In genomic region chr1:64006276-64007051, GRCh38 we compare ENCODE assay signal across 9 cellular contexts.
A peak's percentile ranks its signal among the peaks of the same experiment; 100 is the strongest.
DNase-seq lines count a peak whose midpoint lies in the region; FAIRE-seq and TF ChIP-seq lines count a peak whose summit lies in the region.
"Had no signal": no experiment of that assay in that cellular context is flagged by ENCODE, and none has a peak within 500 bp of the region (broad histone marks: within the 10 kb centered on the region; RNA-seq: fewer than 3 reads in every experiment).

No MANE protein-coding gene starts in this region.

- H3K79me2 ChIP-seq in keratinocyte (ENCODE audit: control insufficient read depth, insufficient read depth, low read length): no peaks in the 10 kb centered on the region

- intact Hi-C loops in uterus (cut with DNase I; ENCODE audit: low total_unique reads): no loop called here

- dilution Hi-C loops in keratinocyte (cut with MboI; ENCODE audit: extremely low pct_ligation_motif_present, low sequenced_read_pairs): no loop called here

- H3K9ac ChIP-seq in keratinocyte (ENCODE audit: control insufficient read depth, extremely low read depth, insufficient read depth, low read length): no peak overlapping the region

- no peak overlapping the region for H2AFZ ChIP-seq in keratinocyte (ENCODE audit: control insufficient read depth, low read length)

- peak; percentile 99 for FAIRE-seq in keratinocyte (lab: Jason Lieb, UNC)

- DNase-seq in A172 (ENCODE audit: low spot score) (peak; percentile 84), HFF-Myc (ENCODE audit: extremely low read depth, low read depth) (peak; percentile 49), keratinocyte (ENCODE audit: low read depth, low spot score) (no peak), superior temporal gyrus (ENCODE audit: extremely low spot score) (no peak), D341Med (ENCODE audit: low spot score) (no peak), uterus (no peak), NK-92 (lab: John Stamatoyannopoulos, UW; ENCODE audit: unreplicated experiment) (no peak)
- DNase-seq: left cardiac atrium had no signal

- H3K36me3 ChIP-seq in keratinocyte (ENCODE audit: control insufficient read depth in 2 of 2, extremely low read depth in 1 of 2, insufficient read depth in 2 of 2, low read length in 2 of 2) (no peaks in the 10 kb centered on the region), uterus (no peaks in the 10 kb centered on the region)

- peaks cover 25% of the 10 kb centered on the region for H3K4me1 ChIP-seq in keratinocyte (ENCODE audit: control insufficient read depth, extremely low read depth, insufficient read depth, low read length)
- no peaks in the 10 kb centered on the region for H3K4me1 ChIP-seq in uterus

- H3K9me3 ChIP-seq in keratinocyte (ENCODE audit: control insufficient read depth, low read depth, low read length): no peaks in the 10 kb centered on the region
- no peaks in the 10 kb centered on the region for H3K9me3 ChIP-seq in uterus

- TF ChIP-seq CTCF in HFF-Myc (IDR thresholded peaks at IDR 0.05; ENCODE audit: low read depth, low read length, missing control alignments): no peak
- no peak for TF ChIP-seq CTCF in VCaP (conservative IDR thresholded peaks at IDR 0.05)
- no peak for TF ChIP-seq CTCF in keratinocyte (optimal IDR thresholded peaks at IDR 0.05 in 1 of 3, IDR thresholded peaks at IDR 0.05 in 1 of 3, conservative IDR thresholded peaks at IDR 0.05 in 1 of 3; ENCODE audit: extremely low read depth in 1 of 3, insufficient read depth in 2 of 3, low read length in 3 of 3)
- no peak for TF ChIP-seq CTCF in uterus (IDR thresholded peaks at IDR 0.05)

- peak overlapping the region; percentile 90 for H3K27ac ChIP-seq in VCaP
- peak overlapping the region; percentile 38 for H3K27ac ChIP-seq in keratinocyte (ENCODE audit: control insufficient read depth, insufficient read depth, low read length)
- H3K27ac ChIP-seq in uterus: no peak overlapping the region

- no peak for TF ChIP-seq POLR2A in uterus (IDR thresholded peaks at IDR 0.05)

- H3K9me1 ChIP-seq in keratinocyte (ENCODE audit: control insufficient read depth, extremely low read depth, insufficient read depth, low read length): no peaks in the 10 kb centered on the region

- peak overlapping the region; percentile 19 for H3K4me2 ChIP-seq in keratinocyte (ENCODE audit: control insufficient read depth, extremely low read depth, insufficient read depth, low read depth, low read length)

- H3K4me3 ChIP-seq in HFF-Myc (replicated peaks; ENCODE audit: low read depth, low read length) (no peak overlapping the region), keratinocyte (ENCODE audit: control insufficient read depth in 2 of 3, extremely low read depth in 1 of 3, insufficient read depth in 2 of 3, low read depth in 1 of 3, low read length in 3 of 3) (no peak overlapping the region), uterus (no peak overlapping the region)

- H3K27me3 ChIP-seq in keratinocyte (ENCODE audit: control insufficient read depth, extremely low read depth, insufficient read depth, low read length) (no peaks in the 10 kb centered on the region), uterus (no peaks in the 10 kb centered on the region)

- H4K20me1 ChIP-seq in keratinocyte (ENCODE audit: control insufficient read depth, extremely low read depth, insufficient read depth, low read length): no peaks in the 10 kb centered on the region

Comparison
In these comparisons a context has a peak if more than half of its experiments do, and no peak if none do; other contexts are left out.
1. DNase-seq: peak in A172 (single experiment) and HFF-Myc (single experiment); none in keratinocyte (single experiment), superior temporal gyrus (single experiment), D341Med (single experiment), uterus (0 of 2) and NK-92 (single experiment).
2. H3K27ac ChIP-seq: peak in VCaP (single experiment) and keratinocyte (single experiment); none in uterus (0 of 2).